1 cellular context compared by ENCODE assay signal in genomic region chr3:159669024-159669476, GRCh38.
A peak's percentile ranks its signal among the peaks of the same experiment; 100 is the strongest.
TF ChIP-seq lines count a peak whose summit lies in the region.

No MANE protein-coding gene starts in this region.

TF ChIP-seq in HEK293, 187 proteins besides CTCF, POLR2A, EP300 and RAD21 (continued from another document):
- peak; percentile 50; the same call in 1 of the 2 replicates for TF ChIP-seq ZNF518A (tag by site-specific recombination; conservative IDR thresholded peaks at IDR 0.05; ENCODE audit: low read depth)
- no peak for TF ChIP-seq ZNF701 (tag by site-specific recombination; IDR thresholded peaks at IDR 0.05)
- no peak for TF ChIP-seq GFI1B (tag by site-specific recombination; IDR thresholded peaks at IDR 0.05)
TF ChIP-seq in HEK293: peak in this region for 8.
